Comparison of ENCODE assay signal across 6 cellular contexts in genomic region chr5:151176268-151176667, GRCh38. TPM values are rescaled to one million over a fixed set of nuclear protein-coding genes. Genes with fewer than 3 reads are reported as not detected.
DNase-seq lines count a peak whose midpoint lies in the region; ATAC-seq and TF ChIP-seq lines count a peak whose summit lies in the region.
"Not testable (repeated sequence)": the region's sequence is repeated elsewhere in the genome, so short reads cannot be mapped to it uniquely, and the experiment has no call there.
"Had no signal": no experiment of that assay in that cellular context is flagged by ENCODE, and none has a peak within 500 bp of the region (broad histone marks: within the 10 kb centered on the region; RNA-seq: fewer than 3 reads in every experiment).

No MANE protein-coding gene starts in this region.

- H3K27ac ChIP-seq in Karpas-422 (ENCODE audit: low read length) = peak overlapping the region; percentile 14; the same call in 1 of the 2 replicates
- peak overlapping the region; percentile 69 for H3K27ac ChIP-seq in psoas muscle
- peak overlapping the region in 3 of 4 donors; percentile 0 to 74 (median 70) for H3K27ac ChIP-seq in gastrocnemius medialis

- not testable (repeated sequence) for H3K79me2 ChIP-seq in Karpas-422 (ENCODE audit: low read length)

- H3K27me3 Mint-ChIP-seq in activated B cell treated with CpG ODN at 0.5 μM for 24 hours = not testable (repeated sequence)

- H3K36me3 ChIP-seq in Karpas-422 (ENCODE audit: insufficient read depth, low read length) (peaks cover 39% of the 10 kb centered on the region), psoas muscle (ENCODE audit: insufficient read depth in 1 of 2, low read depth in 1 of 2) (peaks cover 0 to 26% of the 10 kb centered on the region in 2 donors), gastrocnemius medialis (peaks cover 0 to 13% of the 10 kb centered on the region in 2 donors)

- not testable (repeated sequence) for H4K20me1 ChIP-seq in Karpas-422 (ENCODE audit: insufficient read depth, low read depth, low read length)

- H3K9me3 ChIP-seq in Karpas-422 (ENCODE audit: low read length); psoas muscle; gastrocnemius medialis: not testable (repeated sequence)

- not testable (repeated sequence) for H3K27me3 ChIP-seq in Karpas-422 (ENCODE audit: low read length); psoas muscle (ENCODE audit: insufficient read depth in 3 of 3, low read length in 2 of 3); gastrocnemius medialis

- not testable (repeated sequence) for TF ChIP-seq POLR2A in gastrocnemius medialis (IDR thresholded peaks at IDR 0.05)

- H2AFZ ChIP-seq in Karpas-422 (ENCODE audit: low read length) = not testable (repeated sequence)

- not testable (repeated sequence) for H3K4me3 ChIP-seq in Karpas-422 (ENCODE audit: low read length); psoas muscle; gastrocnemius medialis

- H3K9me2 ChIP-seq in Karpas-422 (replicated peaks; ENCODE audit: insufficient read depth, low read length) = not testable (repeated sequence)

- CTCF ChIA-PET in activated B cell treated with CpG ODN at 0.5 μM for 24 hours (lab: Charles Lee) = interaction anchor here (1.4 to 3.9 kb wide), 3 partner anchors 11 to 140 kb away, joined by 4 to 18 read pairs (median 11); no protein-coding TSS in a partner anchor

- peaks cover 29% of the 10 kb centered on the region for H3K36me3 Mint-ChIP-seq in activated B cell treated with CpG ODN at 0.5 μM for 24 hours (ENCODE audit: low read depth)

- not testable (repeated sequence) for DNase-seq in Karpas-422, activated B cell treated with CpG ODN at 0.5 μM for 24 hours, psoas muscle
- peak; percentile 4 for DNase-seq in ecto neural progenitor cell (ENCODE audit: low spot score)
- DNase-seq in gastrocnemius medialis = peak in 1 of 2 donors; percentile 75

- H3K9ac ChIP-seq in Karpas-422 (ENCODE audit: low read length) = not testable (repeated sequence)

- peak overlapping the region; percentile 41 for H3K27ac Mint-ChIP-seq in activated B cell treated with CpG ODN at 0.5 μM for 24 hours

- H3K4me1 ChIP-seq in Karpas-422 (ENCODE audit: low read length) (peaks cover 47% of the 10 kb centered on the region), psoas muscle (peaks cover 21% of the 10 kb centered on the region), gastrocnemius medialis (peaks cover 19 to 25% of the 10 kb centered on the region in 2 donors)

- in situ Hi-C loops in gastrocnemius medialis (cut with MboI; ENCODE audit: low sequenced_read_pairs in 4 of 4) = not testable (repeated sequence)

- H3K4me1 Mint-ChIP-seq in activated B cell treated with CpG ODN at 0.5 μM for 24 hours = peaks cover 54% of the 10 kb centered on the region

- intact Hi-C loops in activated B cell treated with CpG ODN at 0.5 μM for 24 hours (cut with micrococcal nuclease) = not testable (repeated sequence)
- intact Hi-C loops in psoas muscle (cut with DNase I) (loop anchor here in 1 of 2 donors (10.0 kb wide), 1 partner anchor 69 kb away; no protein-coding TSS in a partner anchor), gastrocnemius medialis (cut with DNase I; ENCODE audit: low total_unique reads) (loop anchor here (10.0 kb wide), 1 partner anchor 381 kb away; no protein-coding TSS in a partner anchor)

- not testable (repeated sequence) for ATAC-seq in activated B cell treated with CpG ODN at 0.5 μM for 24 hours (ENCODE audit: low read depth)
- ATAC-seq in psoas muscle = peak in 3 of 4 donors; percentile 12 to 20 (median 16)
- ATAC-seq in gastrocnemius medialis = peak; percentile 18 to 52

- H3K9me3 Mint-ChIP-seq in activated B cell treated with CpG ODN at 0.5 μM for 24 hours = not testable (repeated sequence)

- H3K4me3 Mint-ChIP-seq in activated B cell treated with CpG ODN at 0.5 μM for 24 hours = not testable (repeated sequence)

- TF ChIP-seq CTCF in activated B cell treated with CpG ODN at 0.5 μM for 24 hours (IDR thresholded peaks at IDR 0.05); psoas muscle (IDR thresholded peaks at IDR 0.05); gastrocnemius medialis (IDR thresholded peaks at IDR 0.05 in 4 of 5, conservative IDR thresholded peaks at IDR 0.05 in 1 of 5): not testable (repeated sequence)

- POLR2A ChIA-PET in activated B cell treated with CpG ODN at 0.5 μM for 24 hours (lab: Charles Lee) = interaction anchor here (1.1 to 1.3 kb wide), 3 partner anchors 15 to 115 kb away, joined by 3 read pairs; no protein-coding TSS in a partner anchor

- H3K4me2 ChIP-seq in Karpas-422 (ENCODE audit: low read depth, low read length, poor library complexity, severe bottlenecking) = not testable (repeated sequence)

- 27 to 56% (median 31%) methylated on average over 5 of the region's 5 CpGs for WGBS in psoas muscle, 3 donors

RNA-seq across cellular contexts. Expression of gene ANXA6, which starts 18.7 kb away (rescaled TPM):
- 277 and 387 TPM in 2 replicates for total RNA-seq in Karpas-422 (2014; rRNA removed; shearing (Covaris generic); ENCODE audit: low replicate concordance)
- total RNA-seq in activated B cell treated with CpG ODN at 0.5 μM for 24 hours = 367 and 379 TPM in 2 replicates
- total RNA-seq in psoas muscle = 100 to 1,000 TPM; 133 to 234 (median 154) TPM
- polyA plus RNA-seq in psoas muscle = 100 to 1,000 TPM in 2 of 3 donors, 10 to 100 TPM in 1; 81.4 to 129 (median 112) TPM
- total RNA-seq in gastrocnemius medialis = 100 to 1,000 TPM in 3 of 4 donors, 10 to 100 TPM in 1; 91.6 to 164 (median 142) TPM

RNA-seq across cellular contexts. Expression of gene CCDC69, which starts 47.6 kb away (rescaled TPM):
- total RNA-seq in Karpas-422 (2014; rRNA removed; shearing (Covaris generic); ENCODE audit: low replicate concordance) = 241 and 291 TPM in 2 replicates
- total RNA-seq in activated B cell treated with CpG ODN at 0.5 μM for 24 hours = 98.9 and 109 TPM in 2 replicates
- 10 to 100 TPM; 58.8 to 96.9 (median 65.9) TPM for total RNA-seq in psoas muscle
- 100 to 1,000 TPM in 1 of 3 donors, 10 to 100 TPM in 2; 27.0 to 180 (median 70.7) TPM for polyA plus RNA-seq in psoas muscle
- total RNA-seq in gastrocnemius medialis = 100 to 1,000 TPM in 3 of 4 donors, 10 to 100 TPM in 1; 93.4 to 128 (median 114) TPM
- total RNA-seq: A673 had no signal

Comparison
In these comparisons a context has a peak if more than half of its experiments do, and no peak if none do; other contexts are left out.
1. H3K27ac ChIP-seq: peak in every context shown above with its lines; median percentile 70 in gastrocnemius medialis; 69 in psoas muscle; 14 in Karpas-422.